In genomic region chr7:131513245-131514061, GRCh38 we compare ENCODE assay signal across 8 cellular contexts. TPM values are rescaled to one million over a fixed set of nuclear protein-coding genes. Genes with fewer than 3 reads are reported as not detected.
DNase-seq lines count a peak whose midpoint lies in the region; ATAC-seq and TF ChIP-seq lines count a peak whose summit lies in the region.

No MANE protein-coding gene starts in this region.

- peaks cover 19% of the 10 kb centered on the region for H3K4me1 Mint-ChIP-seq in activated naive CD4-positive, alpha-beta T cell treated with anti-CD3 and anti-CD28 coated beads, Interleukin-2, amount 10 ng/mL, durations not matched to agents 7 days and 5 days

- peak; percentile 96 for ATAC-seq in SK-N-SH treated with all-trans-retinoic acid at 6 μM for 48 hours
- ATAC-seq in Right ventricle myocardium inferior: peak; percentile 95

- H3K4me1 ChIP-seq in transverse colon: peaks cover 0 to 8% (median 1%) of the 10 kb centered on the region in 4 donors

- WGBS in transverse colon (ENCODE audit: low coverage in 1 of 2), 2 donors: 36 to 64% methylated on average over 5 to 11 of the region's 11 CpGs

- POLR2A ChIA-PET in GM10248 (lab: Yijun Ruan, JAX): interaction anchor here (0.6 kb wide), 1 partner anchor 407 kb away, joined by 4 read pairs; no protein-coding TSS in a partner anchor

- H3K27ac ChIP-seq in transverse colon: peak overlapping the region in 1 of 4 donors; percentile 19

- TF ChIP-seq EP300 in transverse colon (IDR thresholded peaks at IDR 0.05; ENCODE audit: low read depth): no peak

- DNase-seq in GM10248 (ENCODE audit: extremely low spot score) (peak; percentile 85), HFF-Myc (ENCODE audit: extremely low read depth, low read depth) (peak; percentile 51), NCI-H1048 (lab: John Stamatoyannopoulos, UW) (peak; percentile 72), Right ventricle myocardium inferior (ENCODE audit: missing footprints) (peak; percentile 94), pons (ENCODE audit: low spot score) (peak; percentile 89), transverse colon (peak; percentile 85)
- peak; percentile 84 for DNase-seq in activated naive CD4-positive, alpha-beta T cell treated with anti-CD3 and anti-CD28 coated beads, Interleukin-2, amount 10 ng/mL, durations not matched to agents 7 days and 5 days

- peaks cover 31% of the 10 kb centered on the region for H3K27me3 Mint-ChIP-seq in activated naive CD4-positive, alpha-beta T cell treated with anti-CD3 and anti-CD28 coated beads, Interleukin-2, amount 10 ng/mL, durations not matched to agents 7 days and 5 days

- H3K4me3 Mint-ChIP-seq in activated naive CD4-positive, alpha-beta T cell treated with anti-CD3 and anti-CD28 coated beads, Interleukin-2, amount 10 ng/mL, durations not matched to agents 7 days and 5 days: no peak overlapping the region

- no peak for TF ChIP-seq POLR2A in transverse colon (IDR thresholded peaks at IDR 0.05)

- CTCF ChIA-PET in GM10248 (lab: Yijun Ruan, JAX): interaction anchor here (0.6 to 6.8 kb wide), 17 partner anchors 9 to 641 kb away, joined by 3 to 59 read pairs (median 3); partner anchors contain the start of gene MKLN1
- CTCF ChIA-PET in activated naive CD4-positive, alpha-beta T cell treated with anti-CD3 and anti-CD28 coated beads, Interleukin-2, amount 10 ng/mL, durations not matched to agents 7 days and 5 days (lab: Charles Lee): interaction anchor here (0.5 to 3.3 kb wide), 17 partner anchors 9 to 700 kb away, joined by 3 to 17 read pairs (median 4); no protein-coding TSS in a partner anchor

- in situ Hi-C loops in transverse colon (cut with MboI; ENCODE audit: low pct_ligation_motif_present in 1 of 4, low pct_unique_long_range_greater_than_20kb in 1 of 4, low sequenced_read_pairs in 3 of 4): loop anchor here in 3 of 4 donors (5.0 to 10.0 kb wide), 2 partner anchors 141 to 144 kb away; no protein-coding TSS in a partner anchor

- no peak overlapping the region for H3K27ac Mint-ChIP-seq in activated naive CD4-positive, alpha-beta T cell treated with anti-CD3 and anti-CD28 coated beads, Interleukin-2, amount 10 ng/mL, durations not matched to agents 7 days and 5 days

- H3K4me3 ChIP-seq in HFF-Myc (replicated peaks; ENCODE audit: low read depth, low read length): no peak overlapping the region
- no peak overlapping the region for H3K4me3 ChIP-seq in transverse colon

- intact Hi-C loops in Right ventricle myocardium inferior (cut with DNase I) (loop anchor here (2.0 kb wide), 1 partner anchor 43 kb away; the partner anchor contains the start of gene PODXL), transverse colon (cut with DNase I; ENCODE audit: low total_unique reads) (no loop called here)

- no peaks in the 10 kb centered on the region for H3K27me3 ChIP-seq in transverse colon

- H3K9me3 Mint-ChIP-seq in activated naive CD4-positive, alpha-beta T cell treated with anti-CD3 and anti-CD28 coated beads, Interleukin-2, amount 10 ng/mL, durations not matched to agents 7 days and 5 days: no peaks in the 10 kb centered on the region

- no peaks in the 10 kb centered on the region for H3K9me3 ChIP-seq in transverse colon

- peak; percentile 100 for TF ChIP-seq CTCF in GM10248 (IDR thresholded peaks at IDR 0.05; ENCODE audit: control extremely low read depth, extremely low read depth, low read depth, missing control alignments)
- peak; percentile 98 for TF ChIP-seq CTCF in HFF-Myc (IDR thresholded peaks at IDR 0.05; ENCODE audit: low read depth, low read length, missing control alignments)
- peak; percentile 81 to 95 (median 95) for TF ChIP-seq CTCF in transverse colon (IDR thresholded peaks at IDR 0.05)

- H3K36me3 ChIP-seq in transverse colon: no peaks in the 10 kb centered on the region

- H3K36me3 Mint-ChIP-seq in activated naive CD4-positive, alpha-beta T cell treated with anti-CD3 and anti-CD28 coated beads, Interleukin-2, amount 10 ng/mL, durations not matched to agents 7 days and 5 days: no peaks in the 10 kb centered on the region

TF ChIP-seq in SK-N-SH treated with all-trans-retinoic acid at 6 μM for 48 hours, 23 proteins besides CTCF, POLR2A, EP300 and RAD21 (continues in another document):
- no peak for TF ChIP-seq GLIS3 (CRISPR knock-in tag; IDR thresholded peaks at IDR 0.05)
- TF ChIP-seq ZFP3 (CRISPR knock-in tag; IDR thresholded peaks at IDR 0.05): peak; percentile 52; the same call in 1 of the 2 replicates
- peak; percentile 60; the same call in 1 of the 2 replicates for TF ChIP-seq ZNF70 (CRISPR knock-in tag; IDR thresholded peaks at IDR 0.05)
- no peak for TF ChIP-seq RARB (CRISPR knock-in tag; IDR thresholded peaks at IDR 0.05)
- no peak for TF ChIP-seq ZC3H10 (CRISPR knock-in tag; IDR thresholded peaks at IDR 0.05)
- TF ChIP-seq, protein P1, sequence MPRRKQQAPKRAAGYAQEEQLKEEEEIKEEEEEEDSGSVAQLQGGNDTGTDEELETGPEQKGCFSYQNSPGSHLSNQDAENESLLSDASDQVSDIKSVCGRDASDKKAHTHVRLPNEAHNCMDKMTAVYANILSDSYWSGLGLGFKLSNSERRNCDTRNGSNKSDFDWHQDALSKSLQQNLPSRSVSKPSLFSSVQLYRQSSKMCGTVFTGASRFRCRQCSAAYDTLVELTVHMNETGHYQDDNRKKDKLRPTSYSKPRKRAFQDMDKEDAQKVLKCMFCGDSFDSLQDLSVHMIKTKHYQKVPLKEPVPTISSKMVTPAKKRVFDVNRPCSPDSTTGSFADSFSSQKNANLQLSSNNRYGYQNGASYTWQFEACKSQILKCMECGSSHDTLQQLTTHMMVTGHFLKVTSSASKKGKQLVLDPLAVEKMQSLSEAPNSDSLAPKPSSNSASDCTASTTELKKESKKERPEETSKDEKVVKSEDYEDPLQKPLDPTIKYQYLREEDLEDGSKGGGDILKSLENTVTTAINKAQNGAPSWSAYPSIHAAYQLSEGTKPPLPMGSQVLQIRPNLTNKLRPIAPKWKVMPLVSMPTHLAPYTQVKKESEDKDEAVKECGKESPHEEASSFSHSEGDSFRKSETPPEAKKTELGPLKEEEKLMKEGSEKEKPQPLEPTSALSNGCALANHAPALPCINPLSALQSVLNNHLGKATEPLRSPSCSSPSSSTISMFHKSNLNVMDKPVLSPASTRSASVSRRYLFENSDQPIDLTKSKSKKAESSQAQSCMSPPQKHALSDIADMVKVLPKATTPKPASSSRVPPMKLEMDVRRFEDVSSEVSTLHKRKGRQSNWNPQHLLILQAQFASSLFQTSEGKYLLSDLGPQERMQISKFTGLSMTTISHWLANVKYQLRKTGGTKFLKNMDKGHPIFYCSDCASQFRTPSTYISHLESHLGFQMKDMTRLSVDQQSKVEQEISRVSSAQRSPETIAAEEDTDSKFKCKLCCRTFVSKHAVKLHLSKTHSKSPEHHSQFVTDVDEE (CRISPR knock-in tag; IDR thresholded peaks at IDR 0.05): peak; percentile 61; the same call in 1 of the 2 replicates
- TF ChIP-seq ESRRG (CRISPR knock-in tag; IDR thresholded peaks at IDR 0.05): no peak
- no peak for TF ChIP-seq TCF4 (CRISPR knock-in tag; IDR thresholded peaks at IDR 0.05; ENCODE audit: borderline replicate concordance)
- no peak for TF ChIP-seq ZNF8 (CRISPR knock-in tag; IDR thresholded peaks at IDR 0.05)
- TF ChIP-seq ISL1 (CRISPR knock-in tag; IDR thresholded peaks at IDR 0.05): no peak
- TF ChIP-seq ZNF565 (CRISPR knock-in tag; conservative IDR thresholded peaks at IDR 0.05; ENCODE audit: low read depth): peak; percentile 81; the same call in 1 of the 2 replicates
- TF ChIP-seq ZFP30 (CRISPR knock-in tag; IDR thresholded peaks at IDR 0.05): no peak
- no peak for TF ChIP-seq BACH2 (CRISPR knock-in tag; IDR thresholded peaks at IDR 0.05; ENCODE audit: borderline replicate concordance)
- TF ChIP-seq CSDC2 (CRISPR knock-in tag; IDR thresholded peaks at IDR 0.05): no peak
- TF ChIP-seq OSR1 (CRISPR knock-in tag; IDR thresholded peaks at IDR 0.05): no peak
- TF ChIP-seq SNAI2 (CRISPR knock-in tag; IDR thresholded peaks at IDR 0.05): no peak; the same call in 1 of the 2 replicates
- peak; percentile 49; the same call in 1 of the 2 replicates for TF ChIP-seq CREB5 (CRISPR knock-in tag; IDR thresholded peaks at IDR 0.05; ENCODE audit: low read depth)
- TF ChIP-seq PATZ1 (CRISPR knock-in tag; IDR thresholded peaks at IDR 0.05; ENCODE audit: borderline replicate concordance): no peak
- no peak for TF ChIP-seq ARNTL (CRISPR knock-in tag; IDR thresholded peaks at IDR 0.05; ENCODE audit: borderline replicate concordance, low read depth)

RNA-seq across cellular contexts. Expression of gene PODXL, which starts 43.0 kb away (rescaled TPM):
- total RNA-seq in Right ventricle myocardium inferior: 59.0 TPM
- total RNA-seq in transverse colon: 10 to 100 TPM; 11.7 to 25.8 (median 16.1) TPM
